ENCODE assay signal across 17 cellular contexts in the genomic region with DNA sequence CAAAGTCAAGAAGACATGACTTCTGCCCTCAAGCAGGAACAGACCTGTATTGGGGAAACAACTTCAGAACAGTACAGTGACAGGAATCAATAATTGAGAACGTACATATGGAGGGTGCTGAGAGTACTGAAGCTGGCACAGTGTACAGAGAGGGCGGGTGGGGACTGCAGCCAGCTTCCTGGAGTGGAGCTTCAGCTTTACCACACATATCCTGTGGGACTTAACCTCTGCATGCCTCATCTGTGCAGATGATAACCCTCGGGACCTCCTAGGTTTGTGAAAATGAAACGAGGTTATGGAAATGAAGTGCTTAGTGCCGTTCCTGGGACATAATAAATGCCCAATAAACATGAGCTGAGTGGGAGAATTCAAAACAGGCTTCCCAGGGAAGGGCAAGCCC.
"Had no signal": no experiment of that assay in that cellular context is flagged by ENCODE, and none has a peak within 500 bp of the region (broad histone marks: within the 10 kb centered on the region; RNA-seq: fewer than 3 reads in every experiment).

No MANE protein-coding gene starts in this region.

- H3K4me3 ChIP-seq: hepatocyte, pancreas, suprapubic skin, upper lobe of left lung had no signal

- H3K27ac ChIP-seq: hepatocyte, pancreas, suprapubic skin, upper lobe of left lung had no signal

- H3K27me3 ChIP-seq: hepatocyte, pancreas, suprapubic skin, upper lobe of left lung had no signal

- H3K4me2 ChIP-seq: hepatocyte had no signal

- H3K79me2 ChIP-seq: hepatocyte had no signal

- H2AFZ ChIP-seq: hepatocyte had no signal

- H3K4me1 ChIP-seq: pancreas, suprapubic skin, upper lobe of left lung had no signal

- DNase-seq: activated CD4-positive, alpha-beta T cell treated with anti-CD3 and anti-CD28 coated beads for 48 hours; activated T-cell treated with anti-CD3 and anti-CD28 coated beads for 4 hours; amygdala; cortex of kidney; effector CD8-positive, alpha-beta T cell; kidney; left ventricle myocardium superior; mesenchymal stem cell; nephron progenitor cell; pancreas; stimulated activated CD4-positive, alpha-beta T cell treated with anti-CD3 and anti-CD28 coated beads, Interleukin-2, amount 100 ng/mL, for 48 hours; stimulated activated naive CD8-positive, alpha-beta T cell treated with anti-CD3 and anti-CD28 coated beads, Interleukin-15, Interleukin-2, amounts not matched to agents 100 U/mL and 50 U/mL, for 24 hours; T-helper 9 cell had no signal

- H3K9me3 ChIP-seq: pancreas, suprapubic skin, upper lobe of left lung had no signal

- ATAC-seq: left ventricle myocardium superior; pancreas; stimulated activated naive CD8-positive, alpha-beta T cell treated with anti-CD3 and anti-CD28 coated beads, Interleukin-15, Interleukin-2, amounts not matched to agents 100 U/mL and 50 U/mL, for 24 hours; WTC11 had no signal
